ENCODE assay signal across 5 cellular contexts in genomic region chr20:19361801-19362200, GRCh38.
"Had no signal": no experiment of that assay in that cellular context is flagged by ENCODE, and none has a peak within 500 bp of the region (broad histone marks: within the 10 kb centered on the region; RNA-seq: fewer than 3 reads in every experiment).

No MANE protein-coding gene starts in this region.

- H3K4me3 ChIP-seq: GM23338 had no signal

- H3K4me3 Mint-ChIP-seq: GM23338, H9, IgD-negative memory B cell had no signal

- H3K27ac Mint-ChIP-seq: GM23338, H9, IgD-negative memory B cell had no signal

- H3K36me3 Mint-ChIP-seq: IgD-negative memory B cell had no signal

- H3K9me3 Mint-ChIP-seq: GM23338 had no signal

- H3K4me1 Mint-ChIP-seq: IgD-negative memory B cell had no signal

- DNase-seq: H9, HCEC 1CT, KBM-7 had no signal
